In the genomic region with DNA sequence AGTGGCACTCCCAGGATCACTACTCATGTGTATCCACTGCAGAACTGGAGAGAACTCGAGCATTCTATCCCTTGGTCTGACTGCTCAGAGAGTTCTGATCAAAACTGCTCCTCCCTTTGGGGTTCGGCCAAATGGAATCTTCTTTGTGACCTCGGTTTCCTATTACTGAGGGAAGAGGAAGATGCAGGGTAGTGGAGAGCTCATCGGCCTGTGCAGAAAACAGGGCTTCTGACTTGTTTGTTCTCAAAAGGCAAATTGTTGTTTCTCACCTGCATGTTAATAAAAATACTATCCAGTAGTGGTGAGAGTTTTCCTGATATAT, we compare ENCODE assay signal across 25 cellular contexts. TPM values are rescaled to one million over a fixed set of nuclear protein-coding genes. Genes with fewer than 3 reads are reported as not detected.
"Had no signal": no experiment of that assay in that cellular context is flagged by ENCODE, and none has a peak within 500 bp of the region (broad histone marks: within the 10 kb centered on the region; RNA-seq: fewer than 3 reads in every experiment).

No MANE protein-coding gene starts in this region.

- H3K4me1 ChIP-seq: tibial nerve had no signal

- DNase-seq: activated CD4-positive, alpha-beta T cell treated with anti-CD3 and anti-CD28 coated beads, Interleukin-2, amount 50 U/mL, for 4 hours; activated CD8-positive, alpha-beta memory T cell treated with anti-CD3 and anti-CD28 coated beads for 24 hours; activated CD8-positive, alpha-beta memory T cell treated with anti-CD3 and anti-CD28 coated beads, Interleukin-2, amount 50 U/mL, for 4 hours; activated T-cell treated with anti-CD3 and anti-CD28 coated beads, Interleukin-2, amount 50 U/mL, for 24 hours; aorta; caudate nucleus; dermis blood vessel endothelial cell; effector memory CD8-positive, alpha-beta T cell; foreskin melanocyte; immature natural killer cell; kidney glomerular epithelial cell; mesenchymal stem cell; naive B cell; occipital lobe; posterior cingulate gyrus; stimulated activated CD4-positive, alpha-beta T cell treated with anti-CD3 and anti-CD28 coated beads, Interleukin-4, amount 100 ng/mL, for 4 hours; stimulated activated naive CD8-positive, alpha-beta T cell treated with anti-CD3 and anti-CD28 coated beads, Interleukin-15, Interleukin-2, amounts not matched to agents 100 U/mL and 50 U/mL, for 24 hours; T1000 had no signal

- H3K4me3 Mint-ChIP-seq: activated T-cell treated with anti-CD3 and anti-CD28 coated beads, Interleukin-2, amount 50 U/mL, for 24 hours; activated T-helper 17 cell treated with anti-CD3 and anti-CD28 coated beads, Interleukin-2, amount 50 U/mL, for 72 hours; brain; effector memory CD8-positive, alpha-beta T cell; immature natural killer cell; naive B cell; neural crest cell; T-helper 1 cell treated with Interleukin-12 subunit alpha and Interleukin-12 subunit beta and Interleukin-4 antibody, amounts not matched to agents 30 μg/mL and 1 μg/mL, for 36 hours; WTC11 had no signal

- H3K4me1 Mint-ChIP-seq: activated T-helper 17 cell treated with anti-CD3 and anti-CD28 coated beads, Interleukin-2, amount 50 U/mL, for 72 hours; immature natural killer cell; naive B cell; neural crest cell had no signal

- H3K36me3 ChIP-seq: tibial nerve had no signal

- H3K27ac Mint-ChIP-seq: activated naive CD4-positive, alpha-beta T cell treated with anti-CD3 and anti-CD28 coated beads, Interleukin-2, amount 50 U/mL, for 72 hours; activated T-cell treated with anti-CD3 and anti-CD28 coated beads, Interleukin-2, amount 50 U/mL, for 24 hours; activated T-helper 17 cell treated with anti-CD3 and anti-CD28 coated beads, Interleukin-2, amount 50 U/mL, for 72 hours; brain; effector memory CD8-positive, alpha-beta T cell; immature natural killer cell; T-helper 1 cell treated with Interleukin-12 subunit alpha and Interleukin-12 subunit beta and Interleukin-4 antibody, amounts not matched to agents 30 μg/mL and 1 μg/mL, for 36 hours; WTC11 had no signal

- H3K4me3 ChIP-seq: tibial nerve had no signal

- H3K27me3 Mint-ChIP-seq: activated T-helper 17 cell treated with anti-CD3 and anti-CD28 coated beads, Interleukin-2, amount 50 U/mL, for 72 hours had no signal

- H3K36me3 Mint-ChIP-seq: activated naive CD4-positive, alpha-beta T cell treated with anti-CD3 and anti-CD28 coated beads, Interleukin-2, amount 50 U/mL, for 72 hours; brain; immature natural killer cell; naive B cell; WTC11 had no signal

- ATAC-seq: activated naive CD4-positive, alpha-beta T cell treated with anti-CD3 and anti-CD28 coated beads, Interleukin-2, amount 50 U/mL, for 72 hours; activated T-helper 17 cell treated with anti-CD3 and anti-CD28 coated beads, Interleukin-2, amount 50 U/mL, for 72 hours; effector memory CD8-positive, alpha-beta T cell; stimulated activated naive CD8-positive, alpha-beta T cell treated with anti-CD3 and anti-CD28 coated beads, Interleukin-15, Interleukin-2, amounts not matched to agents 100 U/mL and 50 U/mL, for 24 hours; WTC11 had no signal

- H3K9me3 ChIP-seq: tibial nerve had no signal

- H3K9me3 Mint-ChIP-seq: activated naive CD4-positive, alpha-beta T cell treated with anti-CD3 and anti-CD28 coated beads, Interleukin-2, amount 50 U/mL, for 72 hours; activated T-cell treated with anti-CD3 and anti-CD28 coated beads, Interleukin-2, amount 50 U/mL, for 24 hours; activated T-helper 17 cell treated with anti-CD3 and anti-CD28 coated beads, Interleukin-2, amount 50 U/mL, for 72 hours; brain; effector memory CD8-positive, alpha-beta T cell; immature natural killer cell; neural crest cell; T-helper 1 cell treated with Interleukin-12 subunit alpha and Interleukin-12 subunit beta and Interleukin-4 antibody, amounts not matched to agents 30 μg/mL and 1 μg/mL, for 36 hours had no signal

- H3K27me3 ChIP-seq: tibial nerve had no signal

- H3K27ac ChIP-seq: tibial nerve had no signal

RNA-seq across cellular contexts. Expression of a gene that starts 17.1 kb away (rescaled TPM):
- polyA plus RNA-seq: immature natural killer cell had no signal
